11 cellular contexts compared by ENCODE assay signal in the genomic region with DNA sequence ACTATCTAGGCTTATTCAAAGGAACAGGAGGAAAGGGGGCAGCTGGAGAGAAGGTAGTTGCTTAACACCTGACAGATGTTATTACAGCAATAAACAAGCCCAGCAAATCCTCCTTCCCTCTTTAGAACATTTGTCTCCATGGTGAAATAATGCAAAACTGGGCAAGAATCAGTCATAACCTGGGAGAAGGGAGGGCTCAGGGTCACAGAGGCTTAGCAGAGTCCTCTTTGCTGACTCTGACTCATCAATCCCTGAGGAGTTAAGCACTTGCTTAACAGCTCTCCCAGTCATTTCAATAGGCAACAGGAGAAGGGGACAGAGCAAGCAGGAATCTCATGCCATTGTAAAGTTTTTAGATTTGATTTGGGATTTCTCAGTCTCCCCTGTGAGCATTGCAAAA.
DNase-seq lines count a peak whose midpoint lies in the region; ATAC-seq, FAIRE-seq and TF ChIP-seq lines count a peak whose summit lies in the region.
"Had no signal": no experiment of that assay in that cellular context is flagged by ENCODE, and none has a peak within 500 bp of the region (broad histone marks: within the 10 kb centered on the region; RNA-seq: fewer than 3 reads in every experiment).

No MANE protein-coding gene starts in this region.

- no peak overlapping the region for H3K27ac ChIP-seq in WERI-Rb-1
- peak overlapping the region; percentile 70 to 79 for H3K27ac ChIP-seq in right atrium auricular region
- peak overlapping the region; percentile 78 to 85 for H3K27ac ChIP-seq in thoracic aorta

- ATAC-seq in thoracic aorta (ENCODE audit: insufficient number of reproducible peaks, low FRiP score, low read depth) = peak; percentile 96
- ATAC-seq: activated T-helper 17 cell treated with anti-CD3 and anti-CD28 coated beads, Interleukin-2, amount 50 U/mL, for 72 hours; natural killer cell had no signal

- H3K4me3 ChIP-seq in WERI-Rb-1 (ENCODE audit: low read depth, low read length) (no peak overlapping the region), right atrium auricular region (no peak overlapping the region), thoracic aorta (peak overlapping the region; percentile 37)

- H3K27me3 ChIP-seq in WERI-Rb-1 (ENCODE audit: insufficient read depth, low read depth, severe bottlenecking) (no peaks in the 10 kb centered on the region), right atrium auricular region (no peaks in the 10 kb centered on the region), thoracic aorta (replicated peaks; ENCODE audit: insufficient read depth) (no peaks in the 10 kb centered on the region)

- TF ChIP-seq CTCF in WERI-Rb-1 (IDR thresholded peaks at IDR 0.05; ENCODE audit: low read depth, low read length) = no peak
- no peak for TF ChIP-seq CTCF in right atrium auricular region (IDR thresholded peaks at IDR 0.05)
- no peak for TF ChIP-seq CTCF in thoracic aorta (IDR thresholded peaks at IDR 0.05)
- no peak for TF ChIP-seq CTCF in GM10266 (IDR thresholded peaks at IDR 0.05; ENCODE audit: control insufficient read depth, insufficient read depth, low read depth, missing control alignments)

- H3K4me1 ChIP-seq in right atrium auricular region (peaks cover 0 to 24% of the 10 kb centered on the region in 2 donors), thoracic aorta (ENCODE audit: control insufficient read depth in 1 of 2, low read depth in 2 of 2) (peaks cover 45 to 70% of the 10 kb centered on the region in 2 donors)

- H3K36me3 ChIP-seq in WERI-Rb-1 (no peaks in the 10 kb centered on the region), right atrium auricular region (no peaks in the 10 kb centered on the region), thoracic aorta (no peaks in the 10 kb centered on the region)

- DNase-seq in HTR-8/SVneo (ENCODE audit: insufficient read length, low spot score) (peak; percentile 9), WERI-Rb-1 (peak; percentile 49), right atrium auricular region (ENCODE audit: low spot score) (peak; percentile 66), thoracic aorta (ENCODE audit: low spot score) (peak; percentile 51), GM19239 (ENCODE audit: insufficient read length, low spot score) (no peak), GM10266 (ENCODE audit: extremely low spot score) (no peak), NCI-H1105 treated with DMSO at 0.1 percent for 48 hours (lab: John Stamatoyannopoulos, UW) (no peak)
- DNase-seq in activated CD8-positive, alpha-beta memory T cell treated with anti-CD3 and anti-CD28 coated beads for 24 hours = no peak
- DNase-seq: natural killer cell, NCI-H1105 had no signal

- FAIRE-seq in HTR-8/SVneo (lab: Jason Lieb, UNC) (peak; percentile 83), GM19239 (lab: Jason Lieb, UNC) (no peak)

- H3K9me3 ChIP-seq in WERI-Rb-1 (ENCODE audit: severe bottlenecking) (no peaks in the 10 kb centered on the region), right atrium auricular region (no peaks in the 10 kb centered on the region), thoracic aorta (no peaks in the 10 kb centered on the region)

Comparison
In these comparisons a context has a peak if more than half of its experiments do, and no peak if none do; other contexts are left out.
1. DNase-seq: peak in HTR-8/SVneo (single experiment), WERI-Rb-1 (single experiment), right atrium auricular region (single experiment) and thoracic aorta (single experiment); none in GM19239 (single experiment), GM10266 (single experiment), NCI-H1105 treated with DMSO at 0.1 percent for 48 hours (single experiment) and activated CD8-positive, alpha-beta memory T cell treated with anti-CD3 and anti-CD28 coated beads for 24 hours (single experiment).